In genomic region chr5:14034991-14035390, GRCh38 we compare ENCODE assay signal across 2 cellular contexts.
TF ChIP-seq lines count a peak whose summit lies in the region.

No MANE protein-coding gene starts in this region.

TF ChIP-seq in SK-N-SH, 30 proteins besides CTCF, POLR2A, EP300 and RAD21 (continued from another document):
- TF ChIP-seq REST (IDR thresholded peaks at IDR 0.05; ENCODE audit: low read depth, low read length) (no peak), MXI1 (IDR thresholded peaks at IDR 0.05; ENCODE audit: low read depth, low read length) (no peak), YY1 (IDR thresholded peaks at IDR 0.05; ENCODE audit: low read depth) (no peak), RXRA (IDR thresholded peaks at IDR 0.05; ENCODE audit: borderline replicate concordance, low read depth) (no peak), GABPA (IDR thresholded peaks at IDR 0.05; ENCODE audit: low read depth) (no peak), FOXJ3 (CRISPR knock-in tag; IDR thresholded peaks at IDR 0.05) (no peak), TAF1 (IDR thresholded peaks at IDR 0.05; ENCODE audit: borderline replicate concordance, low read depth, low read length) (no peak), GATA2 (CRISPR knock-in tag; IDR thresholded peaks at IDR 0.05) (no peak), TEAD4 (IDR thresholded peaks at IDR 0.05; ENCODE audit: borderline replicate concordance, insufficient read depth) (no peak), JUND (IDR thresholded peaks at IDR 0.05) (no peak), USF1 (IDR thresholded peaks at IDR 0.05; ENCODE audit: borderline replicate concordance, low read depth) (no peak)

TF ChIP-seq in SK-N-SH treated with all-trans-retinoic acid at 6 μM for 48 hours, 23 proteins besides CTCF, POLR2A, EP300 and RAD21 (continued from another document):
- TF ChIP-seq TOX (CRISPR knock-in tag; IDR thresholded peaks at IDR 0.05; ENCODE audit: borderline replicate concordance) (no peak), CREB5 (CRISPR knock-in tag; IDR thresholded peaks at IDR 0.05; ENCODE audit: low read depth) (no peak), SNAI2 (CRISPR knock-in tag; IDR thresholded peaks at IDR 0.05) (no peak), TSHZ2 (CRISPR knock-in tag; IDR thresholded peaks at IDR 0.05) (no peak), GLIS3 (CRISPR knock-in tag; IDR thresholded peaks at IDR 0.05) (no peak), ZNF8 (CRISPR knock-in tag; IDR thresholded peaks at IDR 0.05) (no peak)
